ENCODE assay signal across 1 cellular context in genomic region chr7:65469919-65470558, GRCh38.
A peak's percentile ranks its signal among the peaks of the same experiment; 100 is the strongest.
TF ChIP-seq lines count a peak whose summit lies in the region.
"Not testable (repeated sequence)": the region's sequence is repeated elsewhere in the genome, so short reads cannot be mapped to it uniquely, and the experiment has no call there.

No MANE protein-coding gene starts in this region.

TF ChIP-seq in HepG2, 621 proteins besides CTCF, POLR2A, EP300 and RAD21 (continued from another document and continues in another):
- not testable (repeated sequence) for TF ChIP-seq NONO (IDR thresholded peaks at IDR 0.05); LCORL (IDR thresholded peaks at IDR 0.05); CREM (CRISPR knock-in tag; IDR thresholded peaks at IDR 0.05)
- TF ChIP-seq NONO (CRISPR knock-in tag; conservative IDR thresholded peaks at IDR 0.05) (peak; percentile 43; the same call in 1 of the 2 replicates), ZNF552 (CRISPR knock-in tag; IDR thresholded peaks at IDR 0.05; ENCODE audit: borderline replicate concordance) (0 out of 2 replicates have a peak, but pooled peaks have one; percentile 62), HNF1B (CRISPR knock-in tag; IDR thresholded peaks at IDR 0.05) (peak; percentile 56; the same call in 1 of the 2 replicates), LCORL (CRISPR knock-in tag; IDR thresholded peaks at IDR 0.05) (0 out of 2 replicates have a peak, but pooled peaks have one; percentile 25), TBX3 (IDR thresholded peaks at IDR 0.05; ENCODE audit: borderline replicate concordance) (0 out of 2 replicates have a peak, but pooled peaks have one; percentile 11), SAP130 (CRISPR knock-in tag; IDR thresholded peaks at IDR 0.05; ENCODE audit: low read depth) (peak; percentile 45), CREM (IDR thresholded peaks at IDR 0.05) (0 out of 2 replicates have a peak, but pooled peaks have one; percentile 10), ZNF556 (CRISPR knock-in tag; IDR thresholded peaks at IDR 0.05; ENCODE audit: borderline replicate concordance) (peak; percentile 73; the same call in 1 of the 2 replicates), HOMEZ (CRISPR knock-in tag; IDR thresholded peaks at IDR 0.05; ENCODE audit: low read depth) (peak; percentile 97), ZHX1 (CRISPR knock-in tag; IDR thresholded peaks at IDR 0.05; ENCODE audit: low read depth) (peak; percentile 90), TFDP1 (CRISPR knock-in tag; IDR thresholded peaks at IDR 0.05; ENCODE audit: borderline replicate concordance) (peak; percentile 69), SALL2 (CRISPR knock-in tag; IDR thresholded peaks at IDR 0.05) (peak; percentile 66; the same call in 1 of the 2 replicates), PAXIP1 (CRISPR knock-in tag; conservative IDR thresholded peaks at IDR 0.05) (peak; percentile 92), ZNF547 (CRISPR knock-in tag; IDR thresholded peaks at IDR 0.05) (peak; percentile 45; the same call in 1 of the 2 replicates), HDAC1 (CRISPR knock-in tag; IDR thresholded peaks at IDR 0.05) (peak; percentile 68; the same call in 1 of the 2 replicates), ZSCAN21 (CRISPR knock-in tag; IDR thresholded peaks at IDR 0.05; ENCODE audit: borderline replicate concordance) (0 out of 2 replicates have a peak, but pooled peaks have one; percentile 22), MXD3 (CRISPR knock-in tag; IDR thresholded peaks at IDR 0.05) (peak; percentile 49; the same call in 1 of the 2 replicates), FOXK2 (IDR thresholded peaks at IDR 0.05) (peak; percentile 37; the same call in 1 of the 2 replicates), YY1 (IDR thresholded peaks at IDR 0.05; ENCODE audit: insufficient read depth, insufficient replicate concordance, low read depth, low read length) (peak; percentile 65), ARID5B (CRISPR knock-in tag; IDR thresholded peaks at IDR 0.05) (peak; percentile 95), KDM5B (CRISPR knock-in tag; IDR thresholded peaks at IDR 0.05; ENCODE audit: borderline replicate concordance) (peak; percentile 73; the same call in 1 of the 2 replicates), SMAD1 (CRISPR knock-in tag; IDR thresholded peaks at IDR 0.05; ENCODE audit: borderline replicate concordance, low read depth) (peak; percentile 48; the same call in 1 of the 2 replicates), FOXP4 (CRISPR knock-in tag; IDR thresholded peaks at IDR 0.05) (peak; percentile 86), ZNF883 (CRISPR knock-in tag; IDR thresholded peaks at IDR 0.05; ENCODE audit: not compliant biosample characterization) (peak; percentile 82), HMG20A (CRISPR knock-in tag; IDR thresholded peaks at IDR 0.05; ENCODE audit: borderline replicate concordance) (peak; percentile 66; the same call in 1 of the 2 replicates), ZBTB34 (CRISPR knock-in tag; IDR thresholded peaks at IDR 0.05) (peak; percentile 60; the same call in 1 of the 2 replicates), UBTF (CRISPR knock-in tag; IDR thresholded peaks at IDR 0.05) (0 out of 2 replicates have a peak, but pooled peaks have one; percentile 27)
